ENCODE assay signal across 13 cellular contexts in genomic region chr3:112302061-112302830, GRCh38. TPM values are rescaled to one million over a fixed set of nuclear protein-coding genes. Genes with fewer than 3 reads are reported as not detected.
A peak's percentile ranks its signal among the peaks of the same experiment; 100 is the strongest.
DNase-seq lines count a peak whose midpoint lies in the region; TF ChIP-seq lines count a peak whose summit lies in the region.
"Had no signal": no experiment of that assay in that cellular context is flagged by ENCODE, and none has a peak within 500 bp of the region (broad histone marks: within the 10 kb centered on the region; RNA-seq: fewer than 3 reads in every experiment).

No MANE protein-coding gene starts in this region.

- H3K27ac ChIP-seq in suprapubic skin = no peak overlapping the region

- peak; percentile 1 for DNase-seq in NCI-H748 (lab: John Stamatoyannopoulos, UW; ENCODE audit: unreplicated experiment)
- no peak for DNase-seq in NCI-H748 treated with DMSO at 0.1 percent for 48 hours (lab: John Stamatoyannopoulos, UW)
- DNase-seq in OCI-M1 (lab: John Stamatoyannopoulos, UW) = peak; percentile 87
- peak; percentile 80 to 95 for DNase-seq in erythroblast (lab: John Stamatoyannopoulos, UW)
- no peak for DNase-seq in suprapubic skin (ENCODE audit: low spot score in 2 of 2)
- DNase-seq in dermis blood vessel endothelial cell = no peak
- DNase-seq in C1 segment of cervical spinal cord (lab: John Stamatoyannopoulos, UW) = no peak
- DNase-seq in activated CD4-positive, alpha-beta T cell treated with anti-CD3 and anti-CD28 coated beads, Interleukin-2, amount 50 U/mL, for 48 hours = no peak
- DNase-seq: activated CD4-positive, alpha-beta T cell treated with anti-CD3 and anti-CD28 coated beads for 48 hours; activated naive CD4-positive, alpha-beta T cell treated with anti-CD3 and anti-CD28 coated beads, Interleukin-2, amount 50 U/mL, for 16 hours; HFFc6; NCI-H1436 treated with DMSO at 0.1 percent for 48 hours; stimulated activated CD4-positive, alpha-beta T cell treated with anti-CD3 and anti-CD28 coated beads, Interleukin-2, amount 100 ng/mL, for 48 hours had no signal

- H3K9me3 ChIP-seq in suprapubic skin = no peaks in the 10 kb centered on the region

- no peak for TF ChIP-seq CTCF in suprapubic skin (IDR thresholded peaks at IDR 0.05)

- H3K4me1 ChIP-seq in suprapubic skin = peaks cover 20% of the 10 kb centered on the region

- TF ChIP-seq POLR2A in erythroblast (IDR thresholded peaks at IDR 0.05; ENCODE audit: low read length) = no peak
- TF ChIP-seq POLR2A in suprapubic skin (IDR thresholded peaks at IDR 0.05) = no peak

- no peaks in the 10 kb centered on the region for H3K27me3 ChIP-seq in suprapubic skin

- peak overlapping the region; percentile 48 for H3K4me3 ChIP-seq in suprapubic skin

- H3K36me3 ChIP-seq in suprapubic skin = no peaks in the 10 kb centered on the region

- WGBS in suprapubic skin = 81% methylated on average over 9 of the region's 11 CpGs

- no peak for TF ChIP-seq EP300 in suprapubic skin (IDR thresholded peaks at IDR 0.05)

RNA-seq across cellular contexts. Expression of gene SLC9C1, which starts 8.2 kb away (rescaled TPM):
- not detected for total RNA-seq in suprapubic skin
- 0.14 and 0.85 TPM in 2 replicates for total RNA-seq in dermis blood vessel endothelial cell
- total RNA-seq: HFFc6 had no signal

RNA-seq across cellular contexts. Expression of gene CD200, which starts 30.7 kb away (rescaled TPM):
- total RNA-seq in suprapubic skin = 1 to 10 TPM; 2.7 to 5.3 (median 3.6) TPM
- 3.4 and 3.7 TPM in 2 replicates for total RNA-seq in dermis blood vessel endothelial cell
- total RNA-seq: HFFc6 had no signal

Comparison
In these comparisons a context has a peak if more than half of its experiments do, and no peak if none do; other contexts are left out.
1. DNase-seq: peak in NCI-H748 (single experiment), OCI-M1 (single experiment) and erythroblast (2 of 2); none in NCI-H748 treated with DMSO at 0.1 percent for 48 hours (single experiment), suprapubic skin (0 of 2), dermis blood vessel endothelial cell (single experiment), C1 segment of cervical spinal cord (0 of 14) and activated CD4-positive, alpha-beta T cell treated with anti-CD3 and anti-CD28 coated beads, Interleukin-2, amount 50 U/mL, for 48 hours (0 of 2).